ENCODE assay signal across 16 cellular contexts in genomic region chr11:19199037-19199436, GRCh38. TPM values are rescaled to one million over a fixed set of nuclear protein-coding genes. Genes with fewer than 3 reads are reported as not detected.
A peak's percentile ranks its signal among the peaks of the same experiment; 100 is the strongest.
DNase-seq lines count a peak whose midpoint lies in the region; ATAC-seq and TF ChIP-seq lines count a peak whose summit lies in the region.
"Had no signal": no experiment of that assay in that cellular context is flagged by ENCODE, and none has a peak within 500 bp of the region (broad histone marks: within the 10 kb centered on the region; RNA-seq: fewer than 3 reads in every experiment).

No MANE protein-coding gene starts in this region.

- intact Hi-C loops in Right ventricle myocardium inferior (cut with DNase I) (loop anchor here (5.0 to 10.0 kb wide), 3 partner anchors 38 to 498 kb away; no protein-coding TSS in a partner anchor), cardiac septum (cut with DNase I) (loop anchor here (5.0 kb wide), 1 partner anchor 38 kb away; no protein-coding TSS in a partner anchor), heart right ventricle (cut with DNase I) (loop anchor here in 2 of 10 donors (5.0 kb wide), 1 partner anchor 43 kb away; the partner anchor contains the start of gene E2F8 (in 2 of the 2)), stomach (cut with DNase I; ENCODE audit: low total_unique reads) (no loop called here), prostate gland (cut with DNase I) (no loop called here)

- TF ChIP-seq EP300 in stomach (IDR thresholded peaks at IDR 0.05), result no peak

- TF ChIP-seq POLR2A in stomach (IDR thresholded peaks at IDR 0.05) (no peak), prostate gland (IDR thresholded peaks at IDR 0.05) (no peak)

- H3K4me2 ChIP-seq in hepatocyte, result peak overlapping the region; percentile 41
- H3K4me2 ChIP-seq: BLaER1 had no signal

- H3K9me3 ChIP-seq in heart right ventricle (peaks cover 0 to 5% (median 0%) of the 10 kb centered on the region in 11 donors), hepatocyte (ENCODE audit: low read depth) (no peaks in the 10 kb centered on the region), stomach (no peaks in the 10 kb centered on the region), prostate gland (no peaks in the 10 kb centered on the region)
- H3K9me3 ChIP-seq: BLaER1, Caco-2 had no signal

- H3K79me2 ChIP-seq in hepatocyte, result no peaks in the 10 kb centered on the region

- no peaks in the 10 kb centered on the region for H3K9me2 ChIP-seq in hepatocyte (replicated peaks; ENCODE audit: insufficient read depth)

- peak overlapping the region; percentile 36 to 95 (median 88) for H3K27ac ChIP-seq in heart right ventricle
- peak overlapping the region; percentile 38 for H3K27ac ChIP-seq in hepatocyte
- H3K27ac ChIP-seq in stomach, result peak overlapping the region; percentile 16 to 58 (median 41)
- H3K27ac ChIP-seq in prostate gland, result no peak overlapping the region
- H3K27ac ChIP-seq: 22Rv1, BLaER1, HL-60 had no signal

- WGBS in heart right ventricle, 2 donors, result 53 to 66% methylated on average over 7 of the region's 7 CpGs
- 90% methylated on average over 7 of the region's 7 CpGs for WGBS in hepatocyte (ENCODE audit: low lambda C conversion rate, missing lambda C conversion rate)
- 33 to 72% (median 69%) methylated on average over 7 of the region's 7 CpGs for WGBS in stomach, 5 donors
- 95% methylated on average over 7 of the region's 7 CpGs for WGBS in prostate gland

- no peak for TF ChIP-seq CTCF in heart right ventricle (IDR thresholded peaks at IDR 0.05)
- TF ChIP-seq CTCF in hepatocyte (IDR thresholded peaks at IDR 0.05; ENCODE audit: poor library complexity), result no peak
- TF ChIP-seq CTCF in stomach (IDR thresholded peaks at IDR 0.05), result no peak
- no peak for TF ChIP-seq CTCF in prostate gland (IDR thresholded peaks at IDR 0.05)

- peak overlapping the region in 9 of 10 donors; percentile 32 to 61 (median 55) for H3K4me3 ChIP-seq in heart right ventricle
- no peak overlapping the region for H3K4me3 ChIP-seq in hepatocyte
- no peak overlapping the region for H3K4me3 ChIP-seq in stomach
- no peak overlapping the region for H3K4me3 ChIP-seq in prostate gland
- H3K4me3 ChIP-seq: BLaER1 had no signal

- H2AFZ ChIP-seq in hepatocyte, result no peak overlapping the region

- H3K36me3 ChIP-seq in heart right ventricle (no peaks in the 10 kb centered on the region), hepatocyte (replicated peaks; ENCODE audit: insufficient read depth, low read depth) (no peaks in the 10 kb centered on the region), stomach (no peaks in the 10 kb centered on the region), prostate gland (no peaks in the 10 kb centered on the region)
- H3K36me3 ChIP-seq: BLaER1 had no signal

- H3K27me3 ChIP-seq in heart right ventricle (no peaks in the 10 kb centered on the region), hepatocyte (no peaks in the 10 kb centered on the region), stomach (no peaks in the 10 kb centered on the region), prostate gland (replicated peaks; ENCODE audit: insufficient read depth) (no peaks in the 10 kb centered on the region)
- H3K27me3 ChIP-seq: BLaER1 had no signal

- H3K4me1 ChIP-seq in heart right ventricle (peaks cover 0 to 31% (median 5%) of the 10 kb centered on the region in 9 donors), hepatocyte (ENCODE audit: insufficient read depth) (peaks cover 15% of the 10 kb centered on the region), stomach (peaks cover 0 to 19% (median 8%) of the 10 kb centered on the region in 4 donors), prostate gland (replicated peaks) (no peaks in the 10 kb centered on the region)

- no peaks in the 10 kb centered on the region for H4K20me1 ChIP-seq in hepatocyte (ENCODE audit: insufficient read depth, poor library complexity, severe bottlenecking)
- H4K20me1 ChIP-seq: BLaER1 had no signal

- DNase-seq in Right ventricle myocardium inferior (ENCODE audit: missing footprints) (no peak), cardiac septum (ENCODE audit: low spot score) (no peak), heart right ventricle (no peak), hepatocyte (ENCODE audit: low spot score) (no peak), stomach (peak; percentile 29), prostate gland (ENCODE audit: low spot score) (no peak)
- DNase-seq: Caco-2; CD8-positive, alpha-beta memory T cell; DMS53 had no signal

- peak; percentile 20 for ATAC-seq in Right ventricle myocardium inferior
- peak; percentile 16 to 54 (median 26) for ATAC-seq in heart right ventricle
- ATAC-seq in HG03439 (IDR thresholded peaks at IDR 0.05; ENCODE audit: unreplicated experiment), result no peak
- ATAC-seq in GM21786 (IDR thresholded peaks at IDR 0.05; ENCODE audit: unreplicated experiment), result no peak
- ATAC-seq: HCT116 had no signal

RNA-seq across cellular contexts. Expression of gene CSRP3, which starts 2.7 kb away (rescaled TPM):
- total RNA-seq in Right ventricle myocardium inferior (1,720 TPM), cardiac septum (2,895 TPM), heart right ventricle (1,000 to 10,000 TPM in 8 of 10 donors, 100 to 1,000 TPM in 2; 648 to 3,929 (median 2,797) TPM), hepatocyte (0.88 TPM in 1 of 2 replicates, not detected in the other), stomach (not detected), prostate gland (1 to 10 TPM in 1 of 2 donors, not detected in 1; 2.7 TPM)
- polyA plus RNA-seq in heart right ventricle (1,000 to 10,000 TPM in 1 of 2 donors, 100 to 1,000 TPM in 1; 534 to 1,893 TPM), hepatocyte (0.41 and 0.77 TPM in 2 replicates), stomach (1 to 10 TPM in 1 of 3 donors, under 1 TPM in 2; 0.15 to 1.7 (median 0.31) TPM)
- total RNA-seq: A673; Caco-2; CD8-positive, alpha-beta memory T cell had no signal
- polyA plus RNA-seq: CD8-positive, alpha-beta memory T cell had no signal

RNA-seq across cellular contexts. Expression of gene E2F8, which starts 41.7 kb away (rescaled TPM):
- total RNA-seq in Right ventricle myocardium inferior (1.7 TPM), cardiac septum (4.5 TPM), heart right ventricle (1 to 10 TPM in 9 of 10 donors, under 1 TPM in 1; 0.86 to 5.0 (median 3.7) TPM), hepatocyte (2.1 and 2.3 TPM in 2 replicates), stomach (10 to 100 TPM in 1 of 5 donors, 1 to 10 TPM in 3, under 1 TPM in 1; 0.89 to 13.0 (median 8.4) TPM), prostate gland (under 1 TPM; 0.46 to 0.57 TPM)
- polyA plus RNA-seq in heart right ventricle (under 1 TPM; 0.73 to 0.87 TPM), hepatocyte (0.42 and 0.64 TPM in 2 replicates), stomach (1 to 10 TPM in 2 of 3 donors, under 1 TPM in 1; 0.92 to 2.7 (median 1.8) TPM)

Comparison
In these comparisons a context has a peak if more than half of its experiments do, and no peak if none do; other contexts are left out.
1. ATAC-seq: peak in Right ventricle myocardium inferior (single experiment) and heart right ventricle (8 of 8); none in HG03439 (single experiment) and GM21786 (single experiment).
2. H3K27ac ChIP-seq: peak in heart right ventricle (10 of 10), hepatocyte (single experiment) and stomach (5 of 5); none in prostate gland (0 of 2).
3. H3K4me3 ChIP-seq: peak in heart right ventricle (9 of 10); none in hepatocyte (single experiment), stomach (0 of 4) and prostate gland (0 of 2).
4. RNA of gene CSRP3, which starts 2.7 kb away (total RNA-seq): 648 to 3,929 TPM in heart right ventricle, 2,895 TPM in cardiac septum (single experiment) and 1,720 TPM in Right ventricle myocardium inferior (single experiment); 2.7 TPM in prostate gland, 0.88 TPM in hepatocyte and not detected in stomach; every median in the first group is over 100 times any median in the second.
5. intact Hi-C loops: an anchor here in Right ventricle myocardium inferior (5.0 to 10.0 kb wide) and cardiac septum (5.0 kb wide); none called in stomach and prostate gland.